ENCODE assay signal across 8 cellular contexts in genomic region chr17:35540589-35541404, GRCh38. TPM values are rescaled to one million over a fixed set of nuclear protein-coding genes. Genes with fewer than 3 reads are reported as not detected.
DNase-seq lines count a peak whose midpoint lies in the region; ATAC-seq, FAIRE-seq and TF ChIP-seq lines count a peak whose summit lies in the region.

No MANE protein-coding gene starts in this region.

- no peak for TF ChIP-seq CTCF in GM12865 (IDR thresholded peaks at IDR 0.05; ENCODE audit: insufficient read depth, low read depth, low read length, missing control alignments)
- no peak for TF ChIP-seq CTCF in testis (IDR thresholded peaks at IDR 0.05)
- TF ChIP-seq CTCF in smooth muscle cell (IDR thresholded peaks at IDR 0.05; ENCODE audit: borderline replicate concordance, insufficient read depth, poor library complexity, severe bottlenecking) = no peak

- H3K4me2 ChIP-seq in smooth muscle cell = no peak overlapping the region

- DNase-seq in GM12865 (ENCODE audit: low read depth) (peak; percentile 75), OCI-M1 (lab: John Stamatoyannopoulos, UW) (peak; percentile 87), amniotic epithelial cell (ENCODE audit: low read depth) (peak; percentile 21), left lobe of liver (ENCODE audit: low spot score) (peak; percentile 65), testis (peak; percentile 36), smooth muscle cell (lab: John Stamatoyannopoulos, UW; ENCODE audit: unreplicated experiment) (no peak), frontal cortex (ENCODE audit: low spot score in 2 of 2) (no peak)

- ATAC-seq in left lobe of liver (peak; percentile 72), HG02678 (IDR thresholded peaks at IDR 0.05; ENCODE audit: unreplicated experiment) (no peak)

- no peak for FAIRE-seq in frontal cortex (lab: Jason Lieb, UNC)

- H3K27me3 ChIP-seq in testis = no peaks in the 10 kb centered on the region
- peaks cover 19% of the 10 kb centered on the region for H3K27me3 ChIP-seq in smooth muscle cell (ENCODE audit: low read depth)

- no peaks in the 10 kb centered on the region for H4K20me1 ChIP-seq in smooth muscle cell (ENCODE audit: low read depth)

- H3K4me3 ChIP-seq in GM12865 (ENCODE audit: low read depth, low read length) (peak overlapping the region; percentile 79), testis (peak overlapping the region in 1 of 2 donors; percentile 24), smooth muscle cell (no peak overlapping the region)

- no peak overlapping the region for H3K9ac ChIP-seq in smooth muscle cell (ENCODE audit: low read depth)

- H3K4me1 ChIP-seq in testis = peaks cover 18% of the 10 kb centered on the region
- H3K4me1 ChIP-seq in smooth muscle cell (ENCODE audit: low read depth) = no peaks in the 10 kb centered on the region

- no peaks in the 10 kb centered on the region for H3K79me2 ChIP-seq in smooth muscle cell (ENCODE audit: low read depth)

- 60 to 70% methylated on average over 8 of the region's 8 CpGs for WGBS in testis, 2 donors
- WGBS in smooth muscle cell (ENCODE audit: low lambda C conversion rate) = 84% methylated on average over 8 of the region's 8 CpGs

- no peak for TF ChIP-seq POLR2A in testis (IDR thresholded peaks at IDR 0.05)

- H3K36me3 ChIP-seq in testis (ENCODE audit: low read depth, missing control alignments) (no peaks in the 10 kb centered on the region), smooth muscle cell (ENCODE audit: low read depth) (no peaks in the 10 kb centered on the region)

- H3K9me3 ChIP-seq in testis (no peaks in the 10 kb centered on the region), smooth muscle cell (replicated peaks; ENCODE audit: low read depth) (no peaks in the 10 kb centered on the region)

- no peaks in the 10 kb centered on the region for H3F3A ChIP-seq in smooth muscle cell (ENCODE audit: low read depth)

- no peak overlapping the region for H2AFZ ChIP-seq in smooth muscle cell (ENCODE audit: low read depth)

- H3K27ac ChIP-seq in testis = peak overlapping the region; percentile 39
- no peak overlapping the region for H3K27ac ChIP-seq in smooth muscle cell (ENCODE audit: low read depth)

- intact Hi-C loops in testis (cut with DNase I; ENCODE audit: low total_unique reads) = no loop called here

RNA-seq across cellular contexts. Expression of gene SLFN12L, which starts 3.3 kb away (rescaled TPM):
- total RNA-seq in left lobe of liver (0.30 TPM), testis (1 to 10 TPM; 1.0 to 1.4 TPM), smooth muscle cell (not detected in 2 replicates), frontal cortex (0.41 TPM)
- polyA plus RNA-seq in testis (ENCODE audit: insufficient read depth, low read depth, low replicate concordance) (0.69 TPM), smooth muscle cell (not detected in 2 replicates)

RNA-seq across cellular contexts. Expression of gene SLFN14, which starts 19.8 kb away (rescaled TPM):
- total RNA-seq in left lobe of liver (0.05 TPM), testis (under 1 TPM; 0.37 to 0.55 TPM), smooth muscle cell (not detected in 2 replicates), frontal cortex (0.41 TPM)
- polyA plus RNA-seq in testis (ENCODE audit: insufficient read depth, low read depth, low replicate concordance) (0.30 TPM), smooth muscle cell (not detected in 2 replicates)

RNA-seq across cellular contexts. Expression of gene PEX12, which starts 37.6 kb away (rescaled TPM):
- total RNA-seq in left lobe of liver = 5.3 TPM
- total RNA-seq in testis = 10 to 100 TPM; 13.6 to 17.3 TPM
- polyA plus RNA-seq in testis (ENCODE audit: insufficient read depth, low read depth, low replicate concordance) = 15.1 TPM
- total RNA-seq in smooth muscle cell = 8.6 and 10.2 TPM in 2 replicates
- 2.8 and 3.5 TPM in 2 replicates for polyA plus RNA-seq in smooth muscle cell
- total RNA-seq in frontal cortex = 6.1 TPM

RNA-seq across cellular contexts. Expression of gene AP2B1, which starts 46.3 kb away (rescaled TPM):
- total RNA-seq in left lobe of liver (39.6 TPM), testis (100 to 1,000 TPM; 132 to 147 TPM), smooth muscle cell (92.3 and 94.6 TPM in 2 replicates), frontal cortex (126 TPM)
- polyA plus RNA-seq in testis (ENCODE audit: insufficient read depth, low read depth, low replicate concordance) (310 TPM), smooth muscle cell (45.0 and 58.5 TPM in 2 replicates)

Comparison
In these comparisons a context has a peak if more than half of its experiments do, and no peak if none do; other contexts are left out.
1. DNase-seq: peak in GM12865 (single experiment), OCI-M1 (single experiment), amniotic epithelial cell (single experiment), left lobe of liver (single experiment) and testis (single experiment); none in smooth muscle cell (single experiment) and frontal cortex (0 of 2).